In genomic region chr13:78816592-78816991, GRCh38 we compare ENCODE assay signal across 15 cellular contexts.
DNase-seq lines count a peak whose midpoint lies in the region; ATAC-seq, FAIRE-seq and TF ChIP-seq lines count a peak whose summit lies in the region.
"Had no signal": no experiment of that assay in that cellular context is flagged by ENCODE, and none has a peak within 500 bp of the region (broad histone marks: within the 10 kb centered on the region; RNA-seq: fewer than 3 reads in every experiment).

No MANE protein-coding gene starts in this region.

- H3K9me2 ChIP-seq in hepatocyte (replicated peaks; ENCODE audit: insufficient read depth): no peaks in the 10 kb centered on the region

- no peak overlapping the region; the same call in 1 of the 2 replicates for H3K4me2 ChIP-seq in HepG2 (ENCODE audit: low read depth, low read length)
- no peak overlapping the region for H3K4me2 ChIP-seq in hepatocyte

- no peak overlapping the region for H3K9ac ChIP-seq in HepG2 (ENCODE audit: insufficient read depth, low read depth, low read length)

- DNase-seq in HepG2 (ENCODE audit: low spot score) (no peak), right lobe of liver (no peak), WERI-Rb-1 (peak; percentile 32), hepatocyte (ENCODE audit: low spot score) (peak; percentile 16), pons (ENCODE audit: low spot score) (no peak)
- DNase-seq: ACHN; Calu3; CD4-positive, alpha-beta T cell; DMS 273 treated with DMSO at 0.1 percent for 48 hours; GOT3; HCEC 1CT; HFFc6 had no signal

- no peaks in the 10 kb centered on the region for H3K4me1 ChIP-seq in HepG2 (ENCODE audit: insufficient read depth, low read length)
- no peaks in the 10 kb centered on the region for H3K4me1 ChIP-seq in right lobe of liver
- H3K4me1 ChIP-seq in hepatocyte (ENCODE audit: insufficient read depth): no peaks in the 10 kb centered on the region

- ATAC-seq in HepG2 (peak; percentile 85), right lobe of liver (no peak), HG02840 (IDR thresholded peaks at IDR 0.05; ENCODE audit: low FRiP score, unreplicated experiment) (no peak), GM19328 (IDR thresholded peaks at IDR 0.05; ENCODE audit: unreplicated experiment) (no peak)

- H3K4me3 ChIP-seq in HepG2 (replicated peaks in 1 of 3; ENCODE audit: insufficient read depth in 1 of 3, low read depth in 2 of 3, low read length in 3 of 3) (no peak overlapping the region), right lobe of liver (no peak overlapping the region), WERI-Rb-1 (ENCODE audit: low read depth, low read length) (peak overlapping the region; percentile 25), hepatocyte (no peak overlapping the region)

- WGBS in HepG2 (ENCODE audit: low lambda C conversion rate): 15% methylated on average over 15 of the region's 15 CpGs
- 78% methylated on average over 8 of the region's 15 CpGs for WGBS in right lobe of liver (ENCODE audit: insufficient coverage, low coverage, low lambda C conversion rate, missing lambda C conversion rate)
- WGBS in hepatocyte (ENCODE audit: low lambda C conversion rate, missing lambda C conversion rate): 64% methylated on average over 15 of the region's 15 CpGs

- H4K20me1 ChIP-seq in HepG2 (ENCODE audit: insufficient read depth, low read length) (no peaks in the 10 kb centered on the region), hepatocyte (ENCODE audit: insufficient read depth, poor library complexity, severe bottlenecking) (no peaks in the 10 kb centered on the region)

- CTCF ChIA-PET in HepG2 (lab: Yijun Ruan, JAX; ENCODE audit: low intra/inter-chr PET ratio, low total read pairs): no interaction called here

- in situ Hi-C loops in HepG2 (cut with HindIII; ENCODE audit: extremely low pct_ligation_motif_present, low pct_unique_long_range_greater_than_20kb): no loop called here

- H3K9me3 ChIP-seq in HepG2 (ENCODE audit: low read length) (no peaks in the 10 kb centered on the region), right lobe of liver (no peaks in the 10 kb centered on the region), WERI-Rb-1 (ENCODE audit: severe bottlenecking) (no peaks in the 10 kb centered on the region), hepatocyte (ENCODE audit: low read depth) (no peaks in the 10 kb centered on the region)

- TF ChIP-seq EP300 in HepG2 (IDR thresholded peaks at IDR 0.05; ENCODE audit: low read depth in 2 of 2, low read length in 2 of 2) (no peak), HepG2 (CRISPR knock-in tag; IDR thresholded peaks at IDR 0.05; ENCODE audit: borderline replicate concordance) (no peak)

- H3K27me3 ChIP-seq in HepG2 (ENCODE audit: control insufficient read depth in 1 of 2, insufficient read depth in 2 of 2, low read length in 2 of 2) (no peaks in the 10 kb centered on the region; a peak in 1 of 5 replicates), right lobe of liver (no peaks in the 10 kb centered on the region), WERI-Rb-1 (ENCODE audit: insufficient read depth, low read depth, severe bottlenecking) (no peaks in the 10 kb centered on the region), hepatocyte (no peaks in the 10 kb centered on the region)

- TF ChIP-seq CTCF in HepG2 (CRISPR knock-in tag; IDR thresholded peaks at IDR 0.05): no peak
- TF ChIP-seq CTCF in right lobe of liver (IDR thresholded peaks at IDR 0.05): no peak
- TF ChIP-seq CTCF in WERI-Rb-1 (IDR thresholded peaks at IDR 0.05; ENCODE audit: low read depth, low read length): no peak
- no peak for TF ChIP-seq CTCF in hepatocyte (IDR thresholded peaks at IDR 0.05; ENCODE audit: poor library complexity)

- FAIRE-seq in HepG2 (lab: Jason Lieb, UNC): no peak
- FAIRE-seq: HTR-8/SVneo had no signal

- no TSS peak for BruUV-seq in HepG2 (replicated peaks; lab: Mats Ljungman, UMichigan)

- H2AFZ ChIP-seq in HepG2 (ENCODE audit: low read length): no peak overlapping the region
- no peak overlapping the region for H2AFZ ChIP-seq in hepatocyte

- POLR2A ChIA-PET in HepG2 (lab: Yijun Ruan, JAX): no interaction called here

- intact Hi-C loops in HepG2 (cut with micrococcal nuclease; ENCODE audit: unreplicated experiment): no loop called here
- intact Hi-C loops in right lobe of liver (cut with DNase I): no loop called here

- no peak for TF ChIP-seq POLR2A in HepG2 (IDR thresholded peaks at IDR 0.05; ENCODE audit: insufficient read depth in 1 of 2, low read depth in 2 of 2, low read length in 2 of 2)
- TF ChIP-seq POLR2A in right lobe of liver (IDR thresholded peaks at IDR 0.05): no peak

- no peak overlapping the region for H3K27ac ChIP-seq in HepG2 (ENCODE audit: extremely low read length, insufficient read depth, low read length)
- no peak overlapping the region for H3K27ac ChIP-seq in right lobe of liver
- H3K27ac ChIP-seq in WERI-Rb-1: peak overlapping the region; percentile 24; the same call in 1 of the 2 replicates
- H3K27ac ChIP-seq in hepatocyte: no peak overlapping the region

- TF ChIP-seq RAD21 in HepG2 (CRISPR knock-in tag; IDR thresholded peaks at IDR 0.05): no peak

- no peaks in the 10 kb centered on the region for H3K36me3 ChIP-seq in HepG2 (replicated peaks in 1 of 2; ENCODE audit: control insufficient read depth in 1 of 2, insufficient read depth in 2 of 2, low read length in 2 of 2)
- H3K36me3 ChIP-seq in right lobe of liver: no peaks in the 10 kb centered on the region
- no peaks in the 10 kb centered on the region for H3K36me3 ChIP-seq in WERI-Rb-1
- no peaks in the 10 kb centered on the region for H3K36me3 ChIP-seq in hepatocyte (replicated peaks; ENCODE audit: insufficient read depth, low read depth)

- H3K79me2 ChIP-seq in HepG2 (ENCODE audit: insufficient read depth, low read length) (no peaks in the 10 kb centered on the region), hepatocyte (no peaks in the 10 kb centered on the region)

TF ChIP-seq in HepG2, 621 proteins besides CTCF, POLR2A, EP300 and RAD21:
- no peak for TF ChIP-seq ZNF883 (CRISPR knock-in tag; IDR thresholded peaks at IDR 0.05; ENCODE audit: not compliant biosample characterization)
- TF ChIP-seq, protein P1, sequence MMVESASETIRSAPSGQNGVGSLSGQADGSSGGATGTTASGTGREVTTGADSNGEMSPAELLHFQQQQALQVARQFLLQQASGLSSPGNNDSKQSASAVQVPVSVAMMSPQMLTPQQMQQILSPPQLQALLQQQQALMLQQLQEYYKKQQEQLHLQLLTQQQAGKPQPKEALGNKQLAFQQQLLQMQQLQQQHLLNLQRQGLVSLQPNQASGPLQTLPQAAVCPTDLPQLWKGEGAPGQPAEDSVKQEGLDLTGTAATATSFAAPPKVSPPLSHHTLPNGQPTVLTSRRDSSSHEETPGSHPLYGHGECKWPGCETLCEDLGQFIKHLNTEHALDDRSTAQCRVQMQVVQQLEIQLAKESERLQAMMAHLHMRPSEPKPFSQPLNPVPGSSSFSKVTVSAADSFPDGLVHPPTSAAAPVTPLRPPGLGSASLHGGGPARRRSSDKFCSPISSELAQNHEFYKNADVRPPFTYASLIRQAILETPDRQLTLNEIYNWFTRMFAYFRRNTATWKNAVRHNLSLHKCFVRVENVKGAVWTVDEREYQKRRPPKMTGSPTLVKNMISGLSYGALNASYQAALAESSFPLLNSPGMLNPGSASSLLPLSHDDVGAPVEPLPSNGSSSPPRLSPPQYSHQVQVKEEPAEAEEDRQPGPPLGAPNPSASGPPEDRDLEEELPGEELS (CRISPR knock-in tag; IDR thresholded peaks at IDR 0.05): no peak
- TF ChIP-seq ZBTB7A (CRISPR knock-in tag; IDR thresholded peaks at IDR 0.05): no peak
- no peak for TF ChIP-seq ZNF205 (CRISPR knock-in tag; IDR thresholded peaks at IDR 0.05)
- TF ChIP-seq ZMAT5 (CRISPR knock-in tag; IDR thresholded peaks at IDR 0.05; ENCODE audit: borderline replicate concordance, low read depth): no peak

Comparison
In these comparisons a context has a peak if more than half of its experiments do, and no peak if none do; other contexts are left out.
1. DNase-seq: peak in WERI-Rb-1 (single experiment) and hepatocyte (single experiment); none in HepG2 (single experiment), right lobe of liver (0 of 3) and pons (single experiment).